In genomic region chr6:13535306-13535705, GRCh38 we compare ENCODE assay signal across 23 cellular contexts.
"Had no signal": no experiment of that assay in that cellular context is flagged by ENCODE, and none has a peak within 500 bp of the region (broad histone marks: within the 10 kb centered on the region; RNA-seq: fewer than 3 reads in every experiment).

No MANE protein-coding gene starts in this region.

- H3K36me3 ChIP-seq: prostate gland, thyroid gland, upper lobe of right lung had no signal

- DNase-seq: activated CD4-positive, alpha-beta T cell treated with anti-CD3 and anti-CD28 coated beads, Interleukin-2, amount 10 ng/mL, durations not matched to agents 7 days and 5 days; activated CD8-positive, alpha-beta memory T cell treated with anti-CD3 and anti-CD28 coated beads, Interleukin-2, amount 10 ng/mL, durations not matched to agents 7 days and 5 days; activated CD8-positive, alpha-beta T cell treated with anti-CD3 and anti-CD28 coated beads for 36 hours; activated gamma-delta T cell; activated naive CD4-positive, alpha-beta T cell treated with anti-CD3 and anti-CD28 coated beads, Interleukin-2, amount 50 U/mL, for 16 hours; activated naive CD8-positive, alpha-beta T cell treated with anti-CD3 and anti-CD28 coated beads, Interleukin-2, amount 50 U/mL, for 24 hours; anterior cingulate cortex; effector memory CD4-positive, alpha-beta T cell; kidney; naive B cell; occipital lobe; stimulated activated CD4-positive, alpha-beta T cell treated with anti-CD3 and anti-CD28 coated beads, Interleukin-4, amount 100 ng/mL, for 24 hours; stimulated activated naive CD4-positive, alpha-beta T cell treated with Interleukin-2 at 50 U/mL for 16 hours; thyroid gland; upper lobe of right lung had no signal

- H3K36me3 Mint-ChIP-seq: activated CD8-positive, alpha-beta memory T cell treated with anti-CD3 and anti-CD28 coated beads, Interleukin-2, amount 10 ng/mL, durations not matched to agents 7 days and 5 days; brain; naive B cell had no signal

- H3K9me3 Mint-ChIP-seq: activated CD4-positive, alpha-beta T cell treated with anti-CD3 and anti-CD28 coated beads, Interleukin-2, amount 10 ng/mL, durations not matched to agents 7 days and 5 days; activated CD8-positive, alpha-beta T cell treated with anti-CD3 and anti-CD28 coated beads for 36 hours; activated naive CD8-positive, alpha-beta T cell treated with anti-CD3 and anti-CD28 coated beads, Interleukin-2, amount 50 U/mL, for 24 hours; activated T-helper 1 cell treated with anti-CD3 and anti-CD28 coated beads, Interleukin-12 subunit alpha, Interleukin-12 subunit beta, Interleukin-2, Interleukin-4 antibody, amounts not matched to agents 30 ng/mL and 10 ng/mL and 1 ng/mL, durations not matched to agents 14 hours and 24 hours and 36 hours; naive B cell had no signal

- H3K27ac ChIP-seq: foreskin keratinocyte, prostate gland, thyroid gland, upper lobe of right lung had no signal

- ATAC-seq: activated CD4-positive, CD25-positive, alpha-beta regulatory T cell treated with anti-CD3 and anti-CD28 coated beads, Interleukin-2, amount 50 U/mL, for 24 hours; activated CD8-positive, alpha-beta memory T cell treated with anti-CD3 and anti-CD28 coated beads, Interleukin-2, amount 10 ng/mL, durations not matched to agents 7 days and 5 days; activated CD8-positive, alpha-beta T cell treated with anti-CD3 and anti-CD28 coated beads for 36 hours; activated naive CD8-positive, alpha-beta T cell treated with anti-CD3 and anti-CD28 coated beads, Interleukin-2, amount 50 U/mL, for 24 hours; foreskin keratinocyte; left lobe of liver had no signal

- H3K4me3 ChIP-seq: lung, prostate gland, thyroid gland, upper lobe of right lung had no signal

- H3K4me1 Mint-ChIP-seq: activated CD4-positive, alpha-beta T cell treated with anti-CD3 and anti-CD28 coated beads, Interleukin-2, amount 10 ng/mL, durations not matched to agents 7 days and 5 days; activated CD8-positive, alpha-beta memory T cell treated with anti-CD3 and anti-CD28 coated beads, Interleukin-2, amount 10 ng/mL, durations not matched to agents 7 days and 5 days; activated naive CD8-positive, alpha-beta T cell treated with anti-CD3 and anti-CD28 coated beads, Interleukin-2, amount 50 U/mL, for 24 hours; brain had no signal

- H3K27me3 ChIP-seq: foreskin keratinocyte, thyroid gland, upper lobe of right lung had no signal

- H3K4me1 ChIP-seq: foreskin keratinocyte, prostate gland, thyroid gland had no signal

- H3K27ac Mint-ChIP-seq: activated CD4-positive, alpha-beta T cell treated with anti-CD3 and anti-CD28 coated beads, Interleukin-2, amount 10 ng/mL, durations not matched to agents 7 days and 5 days; activated CD8-positive, alpha-beta memory T cell treated with anti-CD3 and anti-CD28 coated beads, Interleukin-2, amount 10 ng/mL, durations not matched to agents 7 days and 5 days; activated CD8-positive, alpha-beta T cell treated with anti-CD3 and anti-CD28 coated beads for 36 hours; activated naive CD8-positive, alpha-beta T cell treated with anti-CD3 and anti-CD28 coated beads, Interleukin-2, amount 50 U/mL, for 24 hours; activated T-helper 1 cell treated with anti-CD3 and anti-CD28 coated beads, Interleukin-12 subunit alpha, Interleukin-12 subunit beta, Interleukin-2, Interleukin-4 antibody, amounts not matched to agents 30 ng/mL and 10 ng/mL and 1 ng/mL, durations not matched to agents 14 hours and 24 hours and 36 hours; brain had no signal

- H3K4me3 Mint-ChIP-seq: activated CD4-positive, alpha-beta T cell treated with anti-CD3 and anti-CD28 coated beads, Interleukin-2, amount 10 ng/mL, durations not matched to agents 7 days and 5 days; activated CD8-positive, alpha-beta memory T cell treated with anti-CD3 and anti-CD28 coated beads, Interleukin-2, amount 10 ng/mL, durations not matched to agents 7 days and 5 days; activated CD8-positive, alpha-beta T cell treated with anti-CD3 and anti-CD28 coated beads for 36 hours; activated naive CD8-positive, alpha-beta T cell treated with anti-CD3 and anti-CD28 coated beads, Interleukin-2, amount 50 U/mL, for 24 hours; activated T-helper 1 cell treated with anti-CD3 and anti-CD28 coated beads, Interleukin-12 subunit alpha, Interleukin-12 subunit beta, Interleukin-2, Interleukin-4 antibody, amounts not matched to agents 30 ng/mL and 10 ng/mL and 1 ng/mL, durations not matched to agents 14 hours and 24 hours and 36 hours; brain; naive B cell had no signal

- H3K27me3 Mint-ChIP-seq: activated CD4-positive, alpha-beta T cell treated with anti-CD3 and anti-CD28 coated beads, Interleukin-2, amount 10 ng/mL, durations not matched to agents 7 days and 5 days; activated CD8-positive, alpha-beta T cell treated with anti-CD3 and anti-CD28 coated beads for 36 hours; activated naive CD8-positive, alpha-beta T cell treated with anti-CD3 and anti-CD28 coated beads, Interleukin-2, amount 50 U/mL, for 24 hours; naive B cell had no signal

- FAIRE-seq: colon, kidney had no signal

- H3K9me3 ChIP-seq: prostate gland, thyroid gland, upper lobe of right lung had no signal
